Comparison of ENCODE assay signal across 8 cellular contexts in the genomic region with DNA sequence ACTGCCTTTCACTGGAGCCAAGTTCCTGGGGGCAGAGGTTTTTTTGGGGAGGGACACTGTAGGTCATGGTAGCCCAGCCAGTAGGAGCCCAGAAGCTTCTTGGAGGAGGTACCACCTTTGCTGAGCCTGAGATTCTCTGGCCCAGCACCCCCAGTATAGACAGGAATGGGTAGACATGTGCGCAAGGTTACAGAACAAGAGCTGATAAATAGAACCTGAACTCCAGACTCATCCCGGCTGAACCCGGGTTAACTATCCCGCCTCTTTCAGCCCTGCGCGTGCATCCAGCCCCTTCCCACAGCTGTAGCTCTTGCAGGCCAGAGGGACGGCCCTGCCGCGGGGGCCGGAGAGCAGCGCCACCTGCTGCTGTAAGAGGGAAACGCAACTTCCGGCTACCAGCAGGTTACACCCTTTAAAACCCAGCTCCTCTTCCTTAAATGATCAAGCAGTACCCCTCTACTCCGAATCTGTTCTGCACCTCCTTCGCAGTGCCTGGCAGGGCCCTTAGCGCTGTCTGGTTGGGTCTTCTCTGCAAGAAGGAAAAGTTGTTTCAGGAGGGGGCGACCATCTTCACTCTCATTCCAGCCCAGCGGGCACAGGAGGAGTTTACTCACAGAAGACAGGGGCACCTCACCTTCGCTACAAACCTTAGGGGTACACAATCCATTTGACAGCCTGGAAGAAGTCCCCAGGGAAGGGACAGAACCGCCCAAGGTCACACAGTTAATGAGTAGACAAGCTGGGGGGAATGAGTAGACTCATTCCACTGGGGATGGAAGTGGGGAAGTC. TPM values are rescaled to one million over a fixed set of nuclear protein-coding genes. Genes with fewer than 3 reads are reported as not detected.
DNase-seq lines count a peak whose midpoint lies in the region; ATAC-seq and TF ChIP-seq lines count a peak whose summit lies in the region.

No MANE protein-coding gene starts in this region.

- peaks cover 0 to 23% (median 14%) of the 10 kb centered on the region in 3 donors for H3K4me1 Mint-ChIP-seq in T-cell

- no peak overlapping the region for H3K4me3 ChIP-seq in NB4 (ENCODE audit: low read depth, low read length)
- no peak overlapping the region for H3K4me3 ChIP-seq in right atrium auricular region
- H3K4me3 ChIP-seq in skeletal muscle cell (ENCODE audit: low read depth, low read length) = no peak overlapping the region

- H3K4me3 Mint-ChIP-seq in T-cell = no peak overlapping the region

- POLR2A ChIA-PET in T-cell (lab: Charles Lee) = no interaction called here

- peak; percentile 91 for TF ChIP-seq CTCF in NB4 (IDR thresholded peaks at IDR 0.05; ENCODE audit: low read depth, low read length)
- peak; percentile 91 to 97 for TF ChIP-seq CTCF in right atrium auricular region (IDR thresholded peaks at IDR 0.05)

- peak overlapping the region in 1 of 2 donors; percentile 34 for H3K27ac Mint-ChIP-seq in T-cell

- H3K27ac ChIP-seq in right atrium auricular region = peak overlapping the region; percentile 47 to 52

- H3K4me1 ChIP-seq in right atrium auricular region = peaks cover 0 to 31% of the 10 kb centered on the region in 2 donors

- peaks cover 18 to 23% of the 10 kb centered on the region in 2 donors for H3K27me3 Mint-ChIP-seq in T-cell

- DNase-seq in COR-L47 (lab: John Stamatoyannopoulos, UW) = peak; percentile 35
- peak; percentile 87 for DNase-seq in NB4 (ENCODE audit: low read depth)
- peak in 32 of 34 experiments; percentile 23 to 63 (median 45) for DNase-seq in T-cell
- peak; percentile 46 for DNase-seq in amniotic epithelial cell (ENCODE audit: low read depth)
- DNase-seq in right atrium auricular region (ENCODE audit: low spot score) = peak; percentile 68
- peak; percentile 19 for DNase-seq in skeletal muscle cell (ENCODE audit: low read depth)
- no peak for DNase-seq in cerebellar nuclear complex (lab: John Stamatoyannopoulos, UW)

- peak; percentile 80 for ATAC-seq in GM21619 (IDR thresholded peaks at IDR 0.05; ENCODE audit: unreplicated experiment)
- ATAC-seq in T-cell (replicated peaks in 1 of 4) = peak; percentile 63 to 72 (median 70)

- TF ChIP-seq POLR2A in NB4 (IDR thresholded peaks at IDR 0.05; ENCODE audit: extremely low read depth, insufficient read length) = no peak

- H3K27me3 ChIP-seq in right atrium auricular region = no peaks in the 10 kb centered on the region

- CTCF ChIA-PET in T-cell (lab: Charles Lee) = interaction anchor here (0.6 to 1.4 kb wide), 3 partner anchors 73 to 186 kb away, joined by 3 to 6 read pairs (median 3); a partner anchor contains a TSS

- no peaks in the 10 kb centered on the region for H3K9me3 Mint-ChIP-seq in T-cell

- peaks cover 15% of the 10 kb centered on the region for H3K36me3 Mint-ChIP-seq in T-cell

- H3K36me3 ChIP-seq in right atrium auricular region = peaks cover 39% of the 10 kb centered on the region

- peaks cover 0 to 4% of the 10 kb centered on the region in 2 donors for H3K9me3 ChIP-seq in right atrium auricular region

RNA-seq across cellular contexts. Expression of a gene that starts 7.5 kb away (rescaled TPM):
- total RNA-seq in T-cell (10 to 100 TPM in 1 of 5 donors, 1 to 10 TPM in 4; 1.5 to 10.1 (median 7.3) TPM), right atrium auricular region (10 to 100 TPM; 41.8 to 65.4 TPM)

RNA-seq across cellular contexts. Expression of a gene that starts 30.1 kb away (rescaled TPM):
- total RNA-seq in T-cell (not detected), right atrium auricular region (not detected)

RNA-seq across cellular contexts. Expression of a gene that starts 35.4 kb away (rescaled TPM):
- total RNA-seq in T-cell (not detected), right atrium auricular region (1 to 10 TPM; 4.9 to 8.0 TPM)

Comparison
In these comparisons a context has a peak if more than half of its experiments do, and no peak if none do; other contexts are left out.
1. DNase-seq: peak in COR-L47 (single experiment), NB4 (single experiment), T-cell (32 of 34), amniotic epithelial cell (single experiment), right atrium auricular region (single experiment) and skeletal muscle cell (single experiment); none in cerebellar nuclear complex (0 of 2).
2. RNA of a gene that starts 35.4 kb away (total RNA-seq): 4.9 to 8.0 TPM in right atrium auricular region; not detected in T-cell; every median in the first group is over 4 times any median in the second.